ENCODE assay signal across 8 cellular contexts in genomic region chr16:50841081-50841886, GRCh38.
DNase-seq lines count a peak whose midpoint lies in the region; ATAC-seq lines count a peak whose summit lies in the region.
"Had no signal": no experiment of that assay in that cellular context is flagged by ENCODE, and none has a peak within 500 bp of the region (broad histone marks: within the 10 kb centered on the region; RNA-seq: fewer than 3 reads in every experiment).

No MANE protein-coding gene starts in this region.

- DNase-seq in T-helper 1 cell (peak in 3 of 5 donors; percentile 6 to 26 (median 7)), mesenteric fat pad (ENCODE audit: low spot score) (peak; percentile 84)
- peak; percentile 17 for DNase-seq in activated naive CD8-positive, alpha-beta T cell treated with anti-CD3 and anti-CD28 coated beads, Interleukin-2, amount 50 U/mL, for 16 hours (ENCODE audit: low read depth, low spot score)

- ATAC-seq in HG03342 (IDR thresholded peaks at IDR 0.05; ENCODE audit: unreplicated experiment) (no peak), GM21825 (IDR thresholded peaks at IDR 0.05; ENCODE audit: unreplicated experiment) (no peak), HG03378 (IDR thresholded peaks at IDR 0.05; ENCODE audit: unreplicated experiment) (no peak)

- no peak overlapping the region for H3K27ac ChIP-seq in stomach smooth muscle (ENCODE audit: low read length)

- no peak overlapping the region for H3K9ac ChIP-seq in stomach smooth muscle (ENCODE audit: low read length in 2 of 2)

- H3K36me3 ChIP-seq in stomach smooth muscle (ENCODE audit: control insufficient read depth in 2 of 2, insufficient read depth in 2 of 2, low read length in 2 of 2), result no peaks in the 10 kb centered on the region

- H3K27me3 ChIP-seq in stomach smooth muscle (ENCODE audit: control insufficient read depth in 1 of 2, insufficient read depth in 2 of 2, low read length in 2 of 2), result peaks cover 26 to 29% of the 10 kb centered on the region in 2 donors

- peaks cover 0 to 3% of the 10 kb centered on the region in 2 donors for H3K9me3 ChIP-seq in stomach smooth muscle (ENCODE audit: control insufficient read depth in 2 of 2, low read length in 2 of 2)

- H3K4me3 ChIP-seq in stomach smooth muscle (ENCODE audit: low read length in 2 of 2), result peak overlapping the region; percentile 31 to 52
- H3K4me3 ChIP-seq: lung had no signal

- H3K4me1 ChIP-seq in stomach smooth muscle (ENCODE audit: control insufficient read depth, insufficient read depth, low read length), result peaks cover 4% of the 10 kb centered on the region

Comparison
In these comparisons a context has a peak if more than half of its experiments do, and no peak if none do; other contexts are left out.
1. DNase-seq: peak in every context shown above with its lines; median percentile 84 in mesenteric fat pad; 17 in activated naive CD8-positive, alpha-beta T cell treated with anti-CD3 and anti-CD28 coated beads, Interleukin-2, amount 50 U/mL, for 16 hours; 7 in T-helper 1 cell.